In genomic region chr5:59037041-59037440, GRCh38 we compare ENCODE assay signal across 8 cellular contexts.
A peak's percentile ranks its signal among the peaks of the same experiment; 100 is the strongest.
DNase-seq lines count a peak whose midpoint lies in the region; ATAC-seq lines count a peak whose summit lies in the region.
"Had no signal": no experiment of that assay in that cellular context is flagged by ENCODE, and none has a peak within 500 bp of the region (broad histone marks: within the 10 kb centered on the region; RNA-seq: fewer than 3 reads in every experiment).

No MANE protein-coding gene starts in this region.

- no peaks in the 10 kb centered on the region for H4K20me1 ChIP-seq in GM23248 (ENCODE audit: insufficient read depth)

- ATAC-seq in GM19463 (IDR thresholded peaks at IDR 0.05; ENCODE audit: unreplicated experiment): no peak

- H3K9me3 ChIP-seq in GM23248 (ENCODE audit: low read depth) (no peaks in the 10 kb centered on the region), SK-N-MC (ENCODE audit: low read depth, low read length) (no peaks in the 10 kb centered on the region)

- H3K4me1 ChIP-seq in GM23248 (ENCODE audit: insufficient read depth): peaks cover 54% of the 10 kb centered on the region

- H3F3A ChIP-seq in GM23248 (ENCODE audit: insufficient read depth): peaks cover 47% of the 10 kb centered on the region

- no peaks in the 10 kb centered on the region for H3K36me3 ChIP-seq in GM23248 (ENCODE audit: low read depth)
- no peaks in the 10 kb centered on the region for H3K36me3 ChIP-seq in SK-N-MC (ENCODE audit: insufficient read depth, low read length)
- H3K36me3 ChIP-seq: WERI-Rb-1 had no signal

- whole genome bisulfite sequencing in GM23248 (ENCODE audit: low coverage in 1 of 2, low lambda C conversion rate in 2 of 2, missing lambda C conversion rate in 2 of 2), 2 experiments: 69 to 74% methylated on average over 2 of the region's 2 CpGs

- in situ Hi-C loops in GM23248 (cut with MboI): loop anchor here (10.0 kb wide), 1 partner anchor 138 kb away; no protein-coding TSS in a partner anchor

- peak overlapping the region; percentile 89 for H3K27ac ChIP-seq in GM23248
- peak overlapping the region; percentile 94 for H3K27ac ChIP-seq in SK-N-MC
- no peak overlapping the region for H3K27ac ChIP-seq in caudate nucleus (ENCODE audit: low read depth, low read length)
- H3K27ac ChIP-seq: WERI-Rb-1 had no signal

- H3K9ac ChIP-seq in GM23248: peak overlapping the region; percentile 88
- H3K9ac ChIP-seq in SK-N-MC (ENCODE audit: insufficient read length): peak overlapping the region; percentile 65

- DNase-seq in GM23248 (no peak), SK-N-MC (ENCODE audit: low read depth, low spot score) (no peak), fibroblast of peridontal ligament (ENCODE audit: extremely low read depth) (peak; percentile 33), skeletal muscle cell (ENCODE audit: low read depth) (no peak), NCI-H446 (lab: John Stamatoyannopoulos, UW) (no peak), caudate nucleus (lab: John Stamatoyannopoulos, UW) (no peak)
- DNase-seq: WERI-Rb-1 had no signal

- H3K4me3 ChIP-seq in GM23248 (peak overlapping the region; percentile 88), SK-N-MC (peak overlapping the region; percentile 91), skeletal muscle cell (ENCODE audit: low read depth, low read length) (peak overlapping the region; percentile 91)

- no peaks in the 10 kb centered on the region for H3K9me2 ChIP-seq in GM23248 (ENCODE audit: insufficient read depth)

- peaks cover 65% of the 10 kb centered on the region for H3K79me2 ChIP-seq in GM23248 (ENCODE audit: insufficient read depth)

- H3K4me2 ChIP-seq in GM23248 (ENCODE audit: unreplicated experiment): peak overlapping the region; percentile 96

- no peak overlapping the region for H2AFZ ChIP-seq in GM23248

- H3K27me3 ChIP-seq in GM23248 (replicated peaks; ENCODE audit: insufficient read depth): no peaks in the 10 kb centered on the region
